In the genomic region with DNA sequence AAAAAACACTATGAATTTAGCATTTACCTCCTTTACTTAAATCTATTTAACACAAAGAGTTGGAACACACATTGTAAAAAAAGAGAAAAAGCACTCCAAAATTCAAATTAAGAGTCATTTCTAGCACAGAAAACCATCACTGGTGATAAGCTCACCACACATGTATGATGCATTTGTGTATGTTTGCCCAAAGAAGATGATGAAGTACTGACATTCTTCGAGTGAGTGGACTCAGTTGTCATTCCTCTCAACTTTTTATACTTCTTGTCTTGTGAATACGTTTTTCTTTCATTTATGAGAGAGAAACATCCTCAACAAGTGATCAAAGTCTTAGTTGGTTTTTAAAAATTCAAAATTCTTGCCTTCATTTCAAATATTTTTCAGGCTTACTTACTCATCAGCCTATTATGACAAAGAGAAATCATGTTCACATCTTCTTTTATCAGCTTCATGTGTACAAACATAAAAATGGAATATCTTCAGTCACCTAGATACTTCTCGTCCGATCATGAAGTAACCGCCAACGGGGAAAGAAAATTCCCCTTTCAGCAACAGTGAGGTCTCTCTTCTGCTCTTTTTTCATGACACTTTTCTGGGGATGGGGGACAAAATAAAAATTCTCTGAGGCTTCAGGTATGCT, we compare ENCODE assay signal across 9 cellular contexts. TPM values are rescaled to one million over a fixed set of nuclear protein-coding genes. Genes with fewer than 3 reads are reported as not detected.
DNase-seq lines count a peak whose midpoint lies in the region; ATAC-seq, FAIRE-seq and TF ChIP-seq lines count a peak whose summit lies in the region.
"Had no signal": no experiment of that assay in that cellular context is flagged by ENCODE, and none has a peak within 500 bp of the region (broad histone marks: within the 10 kb centered on the region; RNA-seq: fewer than 3 reads in every experiment).

No MANE protein-coding gene starts in this region.

- H3K36me3 ChIP-seq in cardiac muscle cell (no peaks in the 10 kb centered on the region), ascending aorta (peaks cover 10 to 29% of the 10 kb centered on the region in 2 donors), tibial artery (peaks cover 7 to 28% (median 15%) of the 10 kb centered on the region in 3 donors), pancreas (no peaks in the 10 kb centered on the region)

- ATAC-seq in GM21825 (IDR thresholded peaks at IDR 0.05; ENCODE audit: unreplicated experiment): no peak
- ATAC-seq in GM19463 (IDR thresholded peaks at IDR 0.05; ENCODE audit: unreplicated experiment): no peak
- ATAC-seq in pancreas: no peak
- ATAC-seq: HCT116 had no signal

- intact Hi-C loops in cardiac septum (cut with DNase I) (loop anchor here (10.0 kb wide), 1 partner anchor 1150 kb away; no protein-coding TSS in a partner anchor), ascending aorta (cut with DNase I) (loop anchor here (2.0 to 10.0 kb wide), 5 partner anchors 92 to 1197 kb away; no protein-coding TSS in a partner anchor), tibial artery (cut with DNase I; ENCODE audit: low total_unique reads) (loop anchor here (10.0 kb wide), 1 partner anchor 290 kb away; no protein-coding TSS in a partner anchor), pancreas (cut with DNase I) (no loop called here)

- FAIRE-seq in pancreas (lab: Jason Lieb, UNC): no peak

- H3K27ac ChIP-seq in cardiac muscle cell (no peak overlapping the region), ascending aorta (peak overlapping the region in 1 of 2 donors; percentile 29), tibial artery (peak overlapping the region; percentile 92 to 96), pancreas (no peak overlapping the region)

- H3K27me3 ChIP-seq in cardiac muscle cell (no peaks in the 10 kb centered on the region), ascending aorta (no peaks in the 10 kb centered on the region), tibial artery (no peaks in the 10 kb centered on the region), pancreas (no peaks in the 10 kb centered on the region)

- H3K4me3 ChIP-seq in cardiac muscle cell: peak overlapping the region; percentile 69
- H3K4me3 ChIP-seq in ascending aorta: peak overlapping the region; percentile 82 to 98
- peak overlapping the region; percentile 83 to 97 for H3K4me3 ChIP-seq in tibial artery
- peak overlapping the region in 2 of 4 donors; percentile 74 to 83 for H3K4me3 ChIP-seq in pancreas

- DNase-seq in cardiac muscle cell (ENCODE audit: low read depth in 1 of 2, low spot score in 1 of 2) (no peak), cardiac septum (ENCODE audit: low spot score) (no peak), ascending aorta (ENCODE audit: low spot score in 2 of 2) (no peak), kidney tubule cell (ENCODE audit: low spot score) (peak; percentile 10), tibial artery (no peak), pancreas (no peak)

- H3K4me1 ChIP-seq in cardiac muscle cell (ENCODE audit: low read depth) (no peaks in the 10 kb centered on the region), ascending aorta (peaks cover 0 to 9% of the 10 kb centered on the region in 2 donors), tibial artery (peaks cover 0 to 48% (median 9%) of the 10 kb centered on the region in 4 donors), pancreas (peaks cover 0 to 7% (median 3%) of the 10 kb centered on the region in 3 donors)

- 45% methylated on average over 6 of the region's 6 CpGs for WGBS in pancreas, 2 donors

- no peak for TF ChIP-seq CTCF in cardiac muscle cell (IDR thresholded peaks at IDR 0.05; ENCODE audit: low read depth, low read length)
- no peak for TF ChIP-seq CTCF in ascending aorta (IDR thresholded peaks at IDR 0.05)
- no peak for TF ChIP-seq CTCF in tibial artery (IDR thresholded peaks at IDR 0.05)
- TF ChIP-seq CTCF in pancreas (IDR thresholded peaks at IDR 0.05): no peak

- H3K9me3 ChIP-seq in cardiac muscle cell (ENCODE audit: low read depth) (no peaks in the 10 kb centered on the region), ascending aorta (peaks cover 3 to 15% of the 10 kb centered on the region in 2 donors), tibial artery (no peaks in the 10 kb centered on the region), pancreas (no peaks in the 10 kb centered on the region)

RNA-seq across cellular contexts. Expression of a gene that starts 1.5 kb away (rescaled TPM):
- 0.99 and 1.2 TPM in 2 replicates for total RNA-seq in cardiac muscle cell
- polyA plus RNA-seq in cardiac muscle cell: 0.26 and 0.54 TPM in 2 replicates
- total RNA-seq in cardiac septum: 3.4 TPM
- 19.1 TPM for total RNA-seq in ascending aorta
- total RNA-seq in pancreas: 1 to 10 TPM; 1.9 to 4.7 (median 2.5) TPM
- polyA plus RNA-seq in pancreas: 1 to 10 TPM in 1 of 2 donors, under 1 TPM in 1; 0.65 to 1.9 TPM

Comparison
In these comparisons a context has a peak if more than half of its experiments do, and no peak if none do; other contexts are left out.
1. H3K27ac ChIP-seq: peak in tibial artery (2 of 2); none in cardiac muscle cell (single experiment) and pancreas (0 of 4).
2. intact Hi-C loops: an anchor here in cardiac septum (10.0 kb wide), ascending aorta (2.0 to 10.0 kb wide) and tibial artery (10.0 kb wide); none called in pancreas.